ENCODE assay signal across 23 cellular contexts in the genomic region with DNA sequence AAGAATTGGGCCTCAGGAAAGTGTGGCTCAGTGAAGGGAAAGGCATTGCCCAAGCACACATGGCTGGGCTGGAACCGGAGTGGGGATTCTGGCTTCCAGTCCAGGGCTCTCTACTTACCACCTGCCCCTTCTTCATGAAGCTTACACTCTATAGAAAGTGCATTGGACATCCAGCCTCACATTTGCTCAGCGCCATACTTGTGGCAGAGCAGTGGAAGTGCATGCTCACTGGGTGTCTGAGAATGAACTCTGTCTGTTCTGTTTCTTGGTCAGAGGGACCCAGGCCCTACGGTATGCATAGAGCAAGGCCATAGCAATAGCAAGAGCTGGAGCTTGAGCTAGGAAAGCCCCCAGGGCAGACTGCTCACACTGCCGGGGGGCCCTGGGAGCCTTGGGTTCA.
"Had no signal": no experiment of that assay in that cellular context is flagged by ENCODE, and none has a peak within 500 bp of the region (broad histone marks: within the 10 kb centered on the region; RNA-seq: fewer than 3 reads in every experiment).

No MANE protein-coding gene starts in this region.

- H3K36me3 ChIP-seq: adrenal gland, ascending aorta, brain microvascular endothelial cell, pancreas, transverse colon had no signal

- DNase-seq: activated CD4-positive, alpha-beta T cell treated with anti-CD3 and anti-CD28 coated beads, Interleukin-2, amount 50 U/mL, for 4 hours; activated CD8-positive, alpha-beta memory T cell treated with anti-CD3 and anti-CD28 coated beads, Interleukin-2, amount 50 U/mL, for 48 hours; activated naive CD4-positive, alpha-beta T cell; activated T-cell treated with anti-CD3 and anti-CD28 coated beads, Interleukin-2, amount 50 U/mL, for 4 hours; adrenal gland; brain microvascular endothelial cell; central memory CD4-positive, alpha-beta T cell; dermis blood vessel endothelial cell; effector CD8-positive, alpha-beta T cell; foreskin keratinocyte; left colon; pancreas; small intestine; stimulated activated CD4-positive, alpha-beta T cell treated with anti-CD3 and anti-CD28 coated beads, Interleukin-2, amount 100 ng/mL, for 24 hours; stimulated activated naive B cell treated with anti-CD40 and anti-IgM and Interleukin-4, amounts not matched to agents 10 μg/mL and 1 μg/mL and 100 μg/mL, for 72 hours; transverse colon had no signal

- H3K9me3 ChIP-seq: adrenal gland, ascending aorta, pancreas had no signal

- H3K4me1 Mint-ChIP-seq: stimulated activated naive B cell treated with anti-CD40 and anti-IgM and Interleukin-4, amounts not matched to agents 10 μg/mL and 1 μg/mL and 100 μg/mL, for 72 hours had no signal

- H3K4me1 ChIP-seq: adrenal gland, ascending aorta, pancreas, transverse colon had no signal

- ATAC-seq: activated T-cell treated with anti-CD3 and anti-CD28 coated beads, Interleukin-2, amount 50 U/mL, for 4 hours; foreskin keratinocyte; left colon; pancreas; sciatic nerve had no signal

- H3K27ac ChIP-seq: adrenal gland, ascending aorta, brain microvascular endothelial cell, foreskin keratinocyte, pancreas, transverse colon had no signal

- H3K27me3 ChIP-seq: adrenal gland, ascending aorta, brain microvascular endothelial cell, pancreas, transverse colon had no signal

- H3K4me3 ChIP-seq: adrenal gland, ascending aorta, pancreas, transverse colon had no signal

- FAIRE-seq: keratinocyte, pancreas, small intestine had no signal

- H3K4me3 Mint-ChIP-seq: activated naive CD8-positive, alpha-beta T cell; activated T-cell treated with anti-CD3 and anti-CD28 coated beads, Interleukin-2, amount 50 U/mL, for 4 hours; memory B cell; nephron; stimulated activated naive B cell treated with anti-CD40 and anti-IgM and Interleukin-4, amounts not matched to agents 10 μg/mL and 1 μg/mL and 100 μg/mL, for 72 hours had no signal

- H3K27ac Mint-ChIP-seq: activated naive CD8-positive, alpha-beta T cell; activated T-helper 2 cell treated with anti-CD3 and anti-CD28 coated beads, Interferon-gamma antibody, Interleukin-2, Interleukin-4, amounts not matched to agents 10 μg/mL and 5 μg/mL and 100 μg/mL, durations not matched to agents 14 hours and 24 hours and 36 hours; memory B cell; nephron; stimulated activated naive B cell treated with anti-CD40 and anti-IgM and Interleukin-4, amounts not matched to agents 10 μg/mL and 1 μg/mL and 100 μg/mL, for 72 hours had no signal
